ENCODE assay signal across 6 cellular contexts in the genomic region with DNA sequence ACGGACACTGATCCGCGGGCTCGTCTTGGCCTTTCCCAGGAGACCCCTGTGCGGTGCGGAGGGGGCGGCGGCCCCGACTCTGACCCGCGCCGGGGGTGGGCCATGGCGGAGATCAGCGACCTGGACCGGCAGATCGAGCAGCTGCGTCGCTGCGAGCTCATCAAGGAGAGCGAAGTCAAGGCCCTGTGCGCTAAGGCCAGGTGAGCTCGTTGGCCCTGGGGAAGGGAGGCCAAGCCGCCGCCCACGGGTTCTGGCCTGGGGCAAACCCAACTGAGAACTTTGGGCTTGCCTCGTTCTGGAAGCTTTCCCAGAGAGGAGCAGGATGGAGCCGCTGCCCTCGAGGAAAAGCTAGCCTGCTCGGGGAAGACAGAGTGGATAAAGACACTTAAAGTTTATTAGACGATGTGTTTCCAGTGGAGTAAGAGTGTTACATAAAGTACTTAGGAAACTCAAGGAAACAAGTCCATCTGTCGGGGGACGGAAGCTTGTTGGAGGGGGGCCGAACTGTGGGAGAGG. TPM values are rescaled to one million over a fixed set of nuclear protein-coding genes. Genes with fewer than 3 reads are reported as not detected.
A peak's percentile ranks its signal among the peaks of the same experiment; 100 is the strongest.
DNase-seq lines count a peak whose midpoint lies in the region; ATAC-seq, FAIRE-seq and TF ChIP-seq lines count a peak whose summit lies in the region.

No MANE protein-coding gene starts in this region.

- H3K9me3 ChIP-seq in HUES48 (ENCODE audit: control insufficient read depth, insufficient read depth, low read length): no peaks in the 10 kb centered on the region
- no peaks in the 10 kb centered on the region for H3K9me3 ChIP-seq in small intestine (ENCODE audit: control insufficient read depth, low read depth)

- peaks cover 49% of the 10 kb centered on the region for H3K36me3 ChIP-seq in HUES48 (ENCODE audit: control insufficient read depth, insufficient read depth, low read length)
- H3K36me3 ChIP-seq in small intestine (ENCODE audit: control insufficient read depth in 2 of 2, insufficient read depth in 2 of 2, low read length in 2 of 2): peaks cover 13 to 17% of the 10 kb centered on the region in 2 donors

- TF ChIP-seq CTCF in epithelial cell of esophagus (IDR thresholded peaks at IDR 0.05; ENCODE audit: insufficient read depth, low read depth, low read length, missing control alignments): no peak

- peak; percentile 28 for ATAC-seq in GM18511 (IDR thresholded peaks at IDR 0.05; ENCODE audit: unreplicated experiment)

- H3K9ac ChIP-seq in HUES48 (ENCODE audit: low read depth, low read length): peak overlapping the region; percentile 84

- no peak for FAIRE-seq in small intestine (lab: Jason Lieb, UNC)

- no peaks in the 10 kb centered on the region for H3K27me3 ChIP-seq in HUES48 (ENCODE audit: control insufficient read depth, insufficient read depth, low read length)
- no peaks in the 10 kb centered on the region for H3K27me3 ChIP-seq in small intestine (ENCODE audit: control insufficient read depth in 2 of 2, insufficient read depth in 2 of 2, low read length in 2 of 2)

- DNase-seq in epithelial cell of esophagus (ENCODE audit: low read depth): no peak
- DNase-seq in small intestine: peak; percentile 32
- no peak for DNase-seq in DMS79 (lab: John Stamatoyannopoulos, UW)
- DNase-seq in HCEC 1CT: no peak

- H3K4me1 ChIP-seq in HUES48 (ENCODE audit: control insufficient read depth, insufficient read depth, low read length) (no peaks in the 10 kb centered on the region; the same call in 1 of the 2 replicates), small intestine (ENCODE audit: control insufficient read depth in 2 of 2, insufficient read depth in 1 of 2, low read depth in 1 of 2, low read length in 1 of 2) (peaks cover 2 to 5% of the 10 kb centered on the region in 2 donors)

- H3K27ac ChIP-seq in HUES48 (ENCODE audit: low read depth, low read length): peak overlapping the region; percentile 92
- peak overlapping the region; percentile 76 to 96 for H3K27ac ChIP-seq in small intestine (ENCODE audit: low read depth in 1 of 2, low read length in 1 of 2)

- 1% methylated on average over 33 of the region's 33 CpGs for WGBS in small intestine, 3 donors

- H3K4me3 ChIP-seq in HUES48 (ENCODE audit: low read depth, low read length) (peak overlapping the region; percentile 98), epithelial cell of esophagus (ENCODE audit: low read length) (peak overlapping the region; percentile 90), small intestine (ENCODE audit: low read depth in 1 of 2, low read length in 2 of 2) (peak overlapping the region; percentile 81 to 97)

RNA-seq across cellular contexts. Expression of a gene that starts 0.5 kb away (rescaled TPM):
- polyA plus RNA-seq in small intestine: 100 to 1,000 TPM; 121 to 145 (median 124) TPM

RNA-seq across cellular contexts. Expression of a gene that starts 10.8 kb away (rescaled TPM):
- polyA plus RNA-seq in small intestine: 1,000 to 10,000 TPM in 2 of 3 donors, 100 to 1,000 TPM in 1; 895 to 1,111 (median 1,073) TPM

RNA-seq across cellular contexts. Expression of a gene that starts 15.4 kb away (rescaled TPM):
- polyA plus RNA-seq in small intestine: 1 to 10 TPM in 1 of 3 donors, under 1 TPM in 2; 0.54 to 1.6 (median 0.87) TPM

RNA-seq across cellular contexts. Expression of a gene that starts 19.7 kb away (rescaled TPM):
- polyA plus RNA-seq in small intestine: 100 to 1,000 TPM in 2 of 3 donors, 10 to 100 TPM in 1; 39.6 to 154 (median 132) TPM

RNA-seq across cellular contexts. Expression of a gene that starts 37.0 kb away (rescaled TPM):
- polyA plus RNA-seq in small intestine: 10 to 100 TPM; 13.2 to 23.9 (median 23.5) TPM
